Comparison of ENCODE assay signal across 8 cellular contexts in genomic region chr2:230614913-230615332, GRCh38.
A peak's percentile ranks its signal among the peaks of the same experiment; 100 is the strongest.
DNase-seq lines count a peak whose midpoint lies in the region; ATAC-seq and TF ChIP-seq lines count a peak whose summit lies in the region.

No MANE protein-coding gene starts in this region.

- intact Hi-C loops in activated naive CD4-positive, alpha-beta T cell treated with anti-CD3 and anti-CD28 coated beads for 36 hours (cut with micrococcal nuclease), result loop anchor here (1.0 to 10.0 kb wide), 5 partner anchors 46 to 813 kb away; partner anchors contain the start of gene CAB39
- intact Hi-C loops in stomach (cut with DNase I; ENCODE audit: low total_unique reads), result loop anchor here (5.0 kb wide), 1 partner anchor 608 kb away; no protein-coding TSS in a partner anchor
- intact Hi-C loops in CD4-positive, alpha-beta memory T cell (cut with micrococcal nuclease), result loop anchor here (5.0 kb wide), 2 partner anchors 182 to 398 kb away; partner anchors contain the start of gene SP110
- intact Hi-C loops in posterior vena cava (cut with DNase I), result loop anchor here in 1 of 2 donors (10.0 kb wide), 1 partner anchor 430 kb away; no protein-coding TSS in a partner anchor

- H3K4me3 Mint-ChIP-seq in activated naive CD4-positive, alpha-beta T cell treated with anti-CD3 and anti-CD28 coated beads for 36 hours, result no peak overlapping the region
- no peak overlapping the region for H3K4me3 Mint-ChIP-seq in CD4-positive, alpha-beta memory T cell

- peak; percentile 72 for ATAC-seq in HG03139 (IDR thresholded peaks at IDR 0.05; ENCODE audit: unreplicated experiment)

- no peaks in the 10 kb centered on the region for H3K36me3 ChIP-seq in stomach
- no peaks in the 10 kb centered on the region for H3K36me3 ChIP-seq in CD4-positive, alpha-beta memory T cell (ENCODE audit: insufficient read depth, low read length)

- CTCF ChIA-PET in activated naive CD4-positive, alpha-beta T cell treated with anti-CD3 and anti-CD28 coated beads for 36 hours (lab: Charles Lee), result interaction anchor here (0.6 to 1.7 kb wide), 7 partner anchors 29 to 551 kb away, joined by 3 to 7 read pairs (median 5); no protein-coding TSS in a partner anchor
- CTCF ChIA-PET in CD4-positive, alpha-beta memory T cell (lab: Charles Lee; ENCODE audit: partially characterized antibody), result interaction anchor here (0.7 to 1.6 kb wide), 5 partner anchors 70 to 609 kb away, joined by 3 to 6 read pairs (median 3); no protein-coding TSS in a partner anchor

- peak overlapping the region; percentile 71 for H3K27ac Mint-ChIP-seq in activated naive CD4-positive, alpha-beta T cell treated with anti-CD3 and anti-CD28 coated beads for 36 hours
- H3K27ac Mint-ChIP-seq in CD4-positive, alpha-beta memory T cell, result no peak overlapping the region

- no peaks in the 10 kb centered on the region for H3K36me3 Mint-ChIP-seq in activated naive CD4-positive, alpha-beta T cell treated with anti-CD3 and anti-CD28 coated beads for 36 hours (ENCODE audit: low read depth)
- H3K36me3 Mint-ChIP-seq in CD4-positive, alpha-beta memory T cell, result no peaks in the 10 kb centered on the region

- no peaks in the 10 kb centered on the region for H3K27me3 Mint-ChIP-seq in activated naive CD4-positive, alpha-beta T cell treated with anti-CD3 and anti-CD28 coated beads for 36 hours (ENCODE audit: low read depth)
- H3K27me3 Mint-ChIP-seq in CD4-positive, alpha-beta memory T cell, result no peaks in the 10 kb centered on the region

- no peak overlapping the region for H3K4me3 ChIP-seq in stomach
- H3K4me3 ChIP-seq in CD4-positive, alpha-beta memory T cell (ENCODE audit: low read length in 2 of 2), result no peak overlapping the region

- DNase-seq in activated T-cell treated with anti-CD3 and anti-CD28 coated beads for 24 hours (ENCODE audit: low read depth) (peak; percentile 32), stomach (peak; percentile 39), activated gamma-delta T cell (lab: John Stamatoyannopoulos, UW) (no peak), posterior vena cava (ENCODE audit: low spot score) (no peak)
- no peak for DNase-seq in activated T-cell treated with anti-CD3 and anti-CD28 coated beads, Interleukin-2, amount 50 U/mL, for 1 hour
- peak; percentile 79 for DNase-seq in activated naive CD4-positive, alpha-beta T cell treated with anti-CD3 and anti-CD28 coated beads for 36 hours
- no peak for DNase-seq in CD4-positive, alpha-beta memory T cell

- no peaks in the 10 kb centered on the region for H3K9me3 Mint-ChIP-seq in activated naive CD4-positive, alpha-beta T cell treated with anti-CD3 and anti-CD28 coated beads for 36 hours
- H3K9me3 Mint-ChIP-seq in CD4-positive, alpha-beta memory T cell, result peaks cover 0 to 2% (median 0%) of the 10 kb centered on the region in 8 donors

- no peak for TF ChIP-seq POLR2A in stomach (IDR thresholded peaks at IDR 0.05)

- POLR2A ChIA-PET in CD4-positive, alpha-beta memory T cell (lab: Charles Lee; ENCODE audit: partially characterized antibody), result no interaction called here

- H3K27ac ChIP-seq in stomach, result no peak overlapping the region
- H3K27ac ChIP-seq in CD4-positive, alpha-beta memory T cell (ENCODE audit: low read depth, low read length), result no peak overlapping the region

- H3K27me3 ChIP-seq in stomach, result no peaks in the 10 kb centered on the region
- no peaks in the 10 kb centered on the region for H3K27me3 ChIP-seq in CD4-positive, alpha-beta memory T cell (ENCODE audit: insufficient read depth, low read length)

- WGBS in stomach, 5 donors, result 43 to 59% (median 50%) methylated on average over 5 to 6 of the region's 6 CpGs

- TF ChIP-seq EP300 in stomach (IDR thresholded peaks at IDR 0.05), result no peak

- H3K9me3 ChIP-seq in stomach, result no peaks in the 10 kb centered on the region
- no peaks in the 10 kb centered on the region for H3K9me3 ChIP-seq in CD4-positive, alpha-beta memory T cell (ENCODE audit: control insufficient read depth in 1 of 2, low read length in 2 of 2)

- peaks cover 0 to 6% (median 3%) of the 10 kb centered on the region in 4 donors for H3K4me1 ChIP-seq in stomach
- H3K4me1 ChIP-seq in CD4-positive, alpha-beta memory T cell (ENCODE audit: insufficient read depth, low read length), result peaks cover 25% of the 10 kb centered on the region

- no peak for TF ChIP-seq CTCF in stomach (IDR thresholded peaks at IDR 0.05)

- peaks cover 33% of the 10 kb centered on the region for H3K4me1 Mint-ChIP-seq in activated naive CD4-positive, alpha-beta T cell treated with anti-CD3 and anti-CD28 coated beads for 36 hours (ENCODE audit: low read depth)
- H3K4me1 Mint-ChIP-seq in CD4-positive, alpha-beta memory T cell, result peaks cover 9 to 19% (median 16%) of the 10 kb centered on the region in 4 donors

Comparison
In these comparisons a context has a peak if more than half of its experiments do, and no peak if none do; other contexts are left out.
1. DNase-seq: peak in activated T-cell treated with anti-CD3 and anti-CD28 coated beads for 24 hours (single experiment), activated naive CD4-positive, alpha-beta T cell treated with anti-CD3 and anti-CD28 coated beads for 36 hours (single experiment) and stomach (single experiment); none in activated T-cell treated with anti-CD3 and anti-CD28 coated beads, Interleukin-2, amount 50 U/mL, for 1 hour (single experiment), activated gamma-delta T cell (single experiment), CD4-positive, alpha-beta memory T cell (0 of 5) and posterior vena cava (single experiment).